1 cellular context compared by ENCODE assay signal in the genomic region with DNA sequence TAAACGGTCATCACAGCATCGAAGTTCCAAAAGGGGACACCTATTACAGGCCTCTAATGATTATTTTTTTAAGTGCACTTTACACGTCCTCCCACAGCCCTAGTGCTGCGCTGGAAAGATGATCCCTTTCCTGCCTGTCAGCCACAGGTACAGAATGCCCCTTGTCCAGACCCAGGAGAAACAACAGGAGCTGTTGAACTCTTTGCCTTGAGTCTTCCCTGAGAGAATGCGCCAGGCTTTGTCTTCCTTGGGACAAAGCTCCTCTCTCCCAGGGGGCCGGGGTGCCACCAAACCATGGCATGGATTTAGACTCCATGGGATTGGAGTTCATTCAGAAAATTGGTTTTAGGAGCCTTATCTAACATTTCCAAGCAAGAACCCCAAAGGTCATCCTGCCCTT.
TF ChIP-seq lines count a peak whose summit lies in the region.

No MANE protein-coding gene starts in this region.

TF ChIP-seq in K562, 482 proteins besides CTCF, POLR2A, EP300 and RAD21 (continued from another document):
- TF ChIP-seq, protein P1, sequence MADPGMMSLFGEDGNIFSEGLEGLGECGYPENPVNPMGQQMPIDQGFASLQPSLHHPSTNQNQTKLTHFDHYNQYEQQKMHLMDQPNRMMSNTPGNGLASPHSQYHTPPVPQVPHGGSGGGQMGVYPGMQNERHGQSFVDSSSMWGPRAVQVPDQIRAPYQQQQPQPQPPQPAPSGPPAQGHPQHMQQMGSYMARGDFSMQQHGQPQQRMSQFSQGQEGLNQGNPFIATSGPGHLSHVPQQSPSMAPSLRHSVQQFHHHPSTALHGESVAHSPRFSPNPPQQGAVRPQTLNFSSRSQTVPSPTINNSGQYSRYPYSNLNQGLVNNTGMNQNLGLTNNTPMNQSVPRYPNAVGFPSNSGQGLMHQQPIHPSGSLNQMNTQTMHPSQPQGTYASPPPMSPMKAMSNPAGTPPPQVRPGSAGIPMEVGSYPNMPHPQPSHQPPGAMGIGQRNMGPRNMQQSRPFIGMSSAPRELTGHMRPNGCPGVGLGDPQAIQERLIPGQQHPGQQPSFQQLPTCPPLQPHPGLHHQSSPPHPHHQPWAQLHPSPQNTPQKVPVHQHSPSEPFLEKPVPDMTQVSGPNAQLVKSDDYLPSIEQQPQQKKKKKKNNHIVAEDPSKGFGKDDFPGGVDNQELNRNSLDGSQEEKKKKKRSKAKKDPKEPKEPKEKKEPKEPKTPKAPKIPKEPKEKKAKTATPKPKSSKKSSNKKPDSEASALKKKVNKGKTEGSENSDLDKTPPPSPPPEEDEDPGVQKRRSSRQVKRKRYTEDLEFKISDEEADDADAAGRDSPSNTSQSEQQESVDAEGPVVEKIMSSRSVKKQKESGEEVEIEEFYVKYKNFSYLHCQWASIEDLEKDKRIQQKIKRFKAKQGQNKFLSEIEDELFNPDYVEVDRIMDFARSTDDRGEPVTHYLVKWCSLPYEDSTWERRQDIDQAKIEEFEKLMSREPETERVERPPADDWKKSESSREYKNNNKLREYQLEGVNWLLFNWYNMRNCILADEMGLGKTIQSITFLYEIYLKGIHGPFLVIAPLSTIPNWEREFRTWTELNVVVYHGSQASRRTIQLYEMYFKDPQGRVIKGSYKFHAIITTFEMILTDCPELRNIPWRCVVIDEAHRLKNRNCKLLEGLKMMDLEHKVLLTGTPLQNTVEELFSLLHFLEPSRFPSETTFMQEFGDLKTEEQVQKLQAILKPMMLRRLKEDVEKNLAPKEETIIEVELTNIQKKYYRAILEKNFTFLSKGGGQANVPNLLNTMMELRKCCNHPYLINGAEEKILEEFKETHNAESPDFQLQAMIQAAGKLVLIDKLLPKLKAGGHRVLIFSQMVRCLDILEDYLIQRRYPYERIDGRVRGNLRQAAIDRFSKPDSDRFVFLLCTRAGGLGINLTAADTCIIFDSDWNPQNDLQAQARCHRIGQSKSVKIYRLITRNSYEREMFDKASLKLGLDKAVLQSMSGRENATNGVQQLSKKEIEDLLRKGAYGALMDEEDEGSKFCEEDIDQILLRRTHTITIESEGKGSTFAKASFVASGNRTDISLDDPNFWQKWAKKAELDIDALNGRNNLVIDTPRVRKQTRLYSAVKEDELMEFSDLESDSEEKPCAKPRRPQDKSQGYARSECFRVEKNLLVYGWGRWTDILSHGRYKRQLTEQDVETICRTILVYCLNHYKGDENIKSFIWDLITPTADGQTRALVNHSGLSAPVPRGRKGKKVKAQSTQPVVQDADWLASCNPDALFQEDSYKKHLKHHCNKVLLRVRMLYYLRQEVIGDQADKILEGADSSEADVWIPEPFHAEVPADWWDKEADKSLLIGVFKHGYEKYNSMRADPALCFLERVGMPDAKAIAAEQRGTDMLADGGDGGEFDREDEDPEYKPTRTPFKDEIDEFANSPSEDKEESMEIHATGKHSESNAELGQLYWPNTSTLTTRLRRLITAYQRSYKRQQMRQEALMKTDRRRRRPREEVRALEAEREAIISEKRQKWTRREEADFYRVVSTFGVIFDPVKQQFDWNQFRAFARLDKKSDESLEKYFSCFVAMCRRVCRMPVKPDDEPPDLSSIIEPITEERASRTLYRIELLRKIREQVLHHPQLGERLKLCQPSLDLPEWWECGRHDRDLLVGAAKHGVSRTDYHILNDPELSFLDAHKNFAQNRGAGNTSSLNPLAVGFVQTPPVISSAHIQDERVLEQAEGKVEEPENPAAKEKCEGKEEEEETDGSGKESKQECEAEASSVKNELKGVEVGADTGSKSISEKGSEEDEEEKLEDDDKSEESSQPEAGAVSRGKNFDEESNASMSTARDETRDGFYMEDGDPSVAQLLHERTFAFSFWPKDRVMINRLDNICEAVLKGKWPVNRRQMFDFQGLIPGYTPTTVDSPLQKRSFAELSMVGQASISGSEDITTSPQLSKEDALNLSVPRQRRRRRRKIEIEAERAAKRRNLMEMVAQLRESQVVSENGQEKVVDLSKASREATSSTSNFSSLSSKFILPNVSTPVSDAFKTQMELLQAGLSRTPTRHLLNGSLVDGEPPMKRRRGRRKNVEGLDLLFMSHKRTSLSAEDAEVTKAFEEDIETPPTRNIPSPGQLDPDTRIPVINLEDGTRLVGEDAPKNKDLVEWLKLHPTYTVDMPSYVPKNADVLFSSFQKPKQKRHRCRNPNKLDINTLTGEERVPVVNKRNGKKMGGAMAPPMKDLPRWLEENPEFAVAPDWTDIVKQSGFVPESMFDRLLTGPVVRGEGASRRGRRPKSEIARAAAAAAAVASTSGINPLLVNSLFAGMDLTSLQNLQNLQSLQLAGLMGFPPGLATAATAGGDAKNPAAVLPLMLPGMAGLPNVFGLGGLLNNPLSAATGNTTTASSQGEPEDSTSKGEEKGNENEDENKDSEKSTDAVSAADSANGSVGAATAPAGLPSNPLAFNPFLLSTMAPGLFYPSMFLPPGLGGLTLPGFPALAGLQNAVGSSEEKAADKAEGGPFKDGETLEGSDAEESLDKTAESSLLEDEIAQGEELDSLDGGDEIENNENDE (IDR thresholded peaks at IDR 0.05; ENCODE audit: low read depth, low read length) = no peak
- TF ChIP-seq HSF4 (CRISPR knock-in tag; IDR thresholded peaks at IDR 0.05; ENCODE audit: borderline replicate concordance) = no peak
